In genomic region chr9:81512641-81513040, GRCh38 we compare ENCODE assay signal across 31 cellular contexts.
"Had no signal": no experiment of that assay in that cellular context is flagged by ENCODE, and none has a peak within 500 bp of the region (broad histone marks: within the 10 kb centered on the region; RNA-seq: fewer than 3 reads in every experiment).

No MANE protein-coding gene starts in this region.

- ATAC-seq: naive thymus-derived CD8-positive, alpha-beta T cell; natural killer cell treated with Interleukin-12 subunit alpha and Interleukin-12 subunit beta and Interleukin-15 and Interleukin-18, amount 100 ng/mL, for 72 hours; pancreas; psoas muscle; right cardiac atrium; sciatic nerve; stimulated activated memory B cell treated with anti-CD40 and anti-IgM and Interleukin-4, amounts not matched to agents 10 μg/mL and 1 μg/mL and 100 μg/mL, for 72 hours; stimulated activated naive CD8-positive, alpha-beta T cell treated with anti-CD3 and anti-CD28 coated beads, Interleukin-15, amount 100 ng/mL, for 72 hours; stimulated activated naive CD8-positive, alpha-beta T cell treated with anti-CD3 and anti-CD28 coated beads, Interleukin-15, Interleukin-2, amounts not matched to agents 100 U/mL and 50 U/mL, for 24 hours had no signal

- H3K4me3 ChIP-seq: pancreas, psoas muscle, skin epidermis, smooth muscle cell, spleen, thoracic aorta, thyroid gland, tibial nerve, upper lobe of left lung, vagina had no signal

- H3K27me3 ChIP-seq: pancreas, thyroid gland, tibial nerve, upper lobe of left lung, vagina had no signal

- H3K4me1 ChIP-seq: pancreas, psoas muscle, thyroid gland, upper lobe of left lung, vagina had no signal

- H3K36me3 ChIP-seq: neutrophil, pancreas, spleen, thoracic aorta, thyroid gland, tibial nerve, upper lobe of left lung, vagina had no signal

- H3K4me2 ChIP-seq: smooth muscle cell had no signal

- DNase-seq: naive B cell; naive thymus-derived CD8-positive, alpha-beta T cell; nephron progenitor cell; nucleus accumbens; pancreas; posterior cingulate gyrus; psoas muscle; right cardiac atrium; spleen; stimulated activated CD4-positive, alpha-beta T cell treated with anti-CD3 and anti-CD28 coated beads, Interleukin-12 subunit alpha, Interleukin-12 subunit beta, amount 100 ng/mL, for 4 hours; stimulated activated CD4-positive, alpha-beta T cell treated with anti-CD3 and anti-CD28 coated beads, Interleukin-1b, Interleukin-23, amount 100 ng/mL, for 48 hours; stimulated activated CD4-positive, alpha-beta T cell treated with anti-CD3 and anti-CD28 coated beads, Interleukin-4, amount 100 ng/mL, for 1 hour; stimulated activated CD4-positive, alpha-beta T cell treated with anti-CD3 and anti-CD28 coated beads, Interleukin-4, amount 100 ng/mL, for 4 hours; stimulated activated CD8-positive, alpha-beta memory T cell treated with anti-CD3 and anti-CD28 coated beads, Interleukin-4, amount 100 ng/mL, for 48 hours; stimulated activated naive CD4-positive, alpha-beta T cell; stimulated activated naive CD8-positive, alpha-beta T cell treated with anti-CD3 and anti-CD28 coated beads, Interleukin-15, amount 100 ng/mL, for 72 hours; stimulated activated naive CD8-positive, alpha-beta T cell treated with anti-CD3 and anti-CD28 coated beads, Interleukin-15, Interleukin-2, amounts not matched to agents 100 U/mL and 50 U/mL, for 24 hours; substantia nigra; thyroid gland; trophoblast cell; upper lobe of left lung had no signal

- FAIRE-seq: pancreas, urothelium cell line had no signal

- H3K9me3 ChIP-seq: neutrophil, pancreas, psoas muscle, thoracic aorta, thyroid gland, tibial nerve, vagina had no signal

- H3K27ac ChIP-seq: neutrophil, pancreas, psoas muscle, skin epidermis, spleen, thoracic aorta, thyroid gland, tibial nerve, upper lobe of left lung, vagina had no signal
